Comparison of ENCODE assay signal across 15 cellular contexts in the genomic region with DNA sequence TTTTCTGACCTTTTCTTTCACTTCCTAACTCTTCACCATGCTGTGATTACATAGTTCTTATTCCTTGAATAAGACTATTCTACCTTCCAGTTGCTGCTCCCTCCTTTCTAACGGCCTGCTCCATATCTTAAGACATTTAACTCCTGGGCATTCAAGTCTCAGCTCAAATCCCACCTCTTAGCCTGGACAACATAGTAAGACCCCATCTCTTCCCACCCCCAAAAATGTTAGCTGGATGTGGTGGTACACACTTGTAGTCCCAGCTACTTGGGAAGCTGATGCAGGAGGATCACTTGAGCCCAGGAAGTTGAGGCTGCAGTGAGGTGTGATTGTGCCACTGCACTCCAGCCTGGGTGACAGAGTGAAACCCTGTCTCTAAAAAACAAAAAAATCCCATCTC.
"Had no signal": no experiment of that assay in that cellular context is flagged by ENCODE, and none has a peak within 500 bp of the region (broad histone marks: within the 10 kb centered on the region; RNA-seq: fewer than 3 reads in every experiment).

No MANE protein-coding gene starts in this region.

- H3K27me3 Mint-ChIP-seq: activated CD4-positive, alpha-beta memory T cell treated with anti-CD3 and anti-CD28 coated beads for 36 hours; activated naive CD8-positive, alpha-beta T cell treated with anti-CD3 and anti-CD28 coated beads, Interleukin-2, amount 50 U/mL, for 24 hours had no signal

- ATAC-seq: activated naive CD8-positive, alpha-beta T cell treated with anti-CD3 and anti-CD28 coated beads, Interleukin-2, amount 50 U/mL, for 24 hours; pancreas had no signal

- H3K27ac Mint-ChIP-seq: activated CD4-positive, alpha-beta memory T cell treated with anti-CD3 and anti-CD28 coated beads for 36 hours; activated naive CD8-positive, alpha-beta T cell treated with anti-CD3 and anti-CD28 coated beads, Interleukin-2, amount 50 U/mL, for 24 hours; T-helper 2 cell treated with Interferon-gamma antibody and Interleukin-4, amounts not matched to agents 5 μg/mL and 100 μg/mL, for 36 hours had no signal

- H3K27ac ChIP-seq: coronary artery, pancreas, tibial artery had no signal

- H3K27me3 ChIP-seq: pancreas, SJCRH30, tibial artery had no signal

- H3K9me3 Mint-ChIP-seq: activated CD4-positive, alpha-beta memory T cell treated with anti-CD3 and anti-CD28 coated beads for 36 hours; activated naive CD8-positive, alpha-beta T cell treated with anti-CD3 and anti-CD28 coated beads, Interleukin-2, amount 50 U/mL, for 24 hours; T-helper 2 cell treated with Interferon-gamma antibody and Interleukin-4, amounts not matched to agents 5 μg/mL and 100 μg/mL, for 36 hours had no signal

- H3K4me3 Mint-ChIP-seq: activated CD4-positive, alpha-beta memory T cell treated with anti-CD3 and anti-CD28 coated beads for 36 hours; activated naive CD8-positive, alpha-beta T cell treated with anti-CD3 and anti-CD28 coated beads, Interleukin-2, amount 50 U/mL, for 24 hours; T-helper 2 cell treated with Interferon-gamma antibody and Interleukin-4, amounts not matched to agents 5 μg/mL and 100 μg/mL, for 36 hours had no signal

- DNase-seq: activated CD4-positive, alpha-beta memory T cell treated with anti-CD3 and anti-CD28 coated beads for 36 hours; activated CD4-positive, alpha-beta T cell treated with anti-CD3 and anti-CD28 coated beads for 1 hour; activated naive CD4-positive, alpha-beta T cell treated with Interleukin-2 at 50 U/mL for 16 hours; activated naive CD8-positive, alpha-beta T cell treated with anti-CD3 and anti-CD28 coated beads, Interleukin-2, amount 50 U/mL, for 24 hours; activated T-cell treated with anti-CD3 and anti-CD28 coated beads, Interleukin-2, amount 50 U/mL, for 48 hours; caudate nucleus; effector CD4-positive, alpha-beta T cell; kidney; pancreas; retina; SJCRH30; tibial artery had no signal

- H3K9me3 ChIP-seq: pancreas, SJCRH30, tibial artery had no signal

- H3K4me3 ChIP-seq: coronary artery, lung, pancreas, SJCRH30, tibial artery had no signal
